Comparison of ENCODE assay signal across 16 cellular contexts in the genomic region with DNA sequence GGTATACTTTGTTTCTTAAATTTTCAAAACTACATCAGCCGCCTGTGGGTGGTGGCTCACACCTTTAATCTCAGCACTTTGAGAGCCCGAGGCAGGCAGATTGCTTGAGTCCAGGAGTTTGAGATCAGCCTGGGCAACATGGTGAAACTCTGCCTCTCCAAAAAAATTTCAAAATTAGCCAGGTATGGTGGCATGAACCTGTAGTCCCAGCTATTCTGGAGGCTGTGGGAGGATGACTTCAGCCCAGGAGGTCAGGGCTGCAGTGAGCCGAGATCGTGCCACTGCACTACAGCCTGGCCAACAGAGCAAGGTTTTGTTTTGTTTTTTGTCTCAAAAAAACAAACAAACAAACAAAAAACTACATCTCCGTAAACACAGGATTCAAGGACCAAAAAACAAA. TPM values are rescaled to one million over a fixed set of nuclear protein-coding genes. Genes with fewer than 3 reads are reported as not detected.
DNase-seq lines count a peak whose midpoint lies in the region; ATAC-seq, FAIRE-seq and TF ChIP-seq lines count a peak whose summit lies in the region.
"Had no signal": no experiment of that assay in that cellular context is flagged by ENCODE, and none has a peak within 500 bp of the region (broad histone marks: within the 10 kb centered on the region; RNA-seq: fewer than 3 reads in every experiment).

No MANE protein-coding gene starts in this region.

- 0 out of 3 replicates have a peak overlapping the region, but pooled peaks have one; percentile 7 for H3K4me2 ChIP-seq in A549
- peak overlapping the region; percentile 99 for H3K4me2 ChIP-seq in OCI-LY1 (ENCODE audit: low read length)

- TF ChIP-seq EP300 in A549 (IDR thresholded peaks at IDR 0.05): no peak

- no peaks in the 10 kb centered on the region for H3K9me2 ChIP-seq in OCI-LY1 (ENCODE audit: low read depth, low read length)

- no peaks in the 10 kb centered on the region for H4K20me1 ChIP-seq in OCI-LY1 (ENCODE audit: insufficient read depth, low read length)

- no peak overlapping the region for H3K27ac ChIP-seq in A549
- peak overlapping the region; percentile 53 for H3K27ac ChIP-seq in OCI-LY1 (ENCODE audit: low read depth, low read length, poor library complexity, severe bottlenecking)

- H3K9me3 ChIP-seq in A549 (no peaks in the 10 kb centered on the region), OCI-LY1 (ENCODE audit: low read length) (no peaks in the 10 kb centered on the region)

- DNase-seq in A549 (ENCODE audit: low read depth in 1 of 2, low spot score in 1 of 2) (no peak), GM06990 (ENCODE audit: extremely low read depth, insufficient read length) (no peak), HCEC 1CT (no peak), GM10248 (ENCODE audit: extremely low spot score) (no peak)
- DNase-seq in activated naive CD4-positive, alpha-beta T cell treated with Interleukin-2 at 50 U/mL for 16 hours: no peak
- DNase-seq: AML-193; Calu3; CD4-positive, CD25-positive, alpha-beta regulatory T cell; NCI-H1048; NCI-H226; NCI-H526 treated with DMSO at 0.1 percent for 48 hours; SHP77 had no signal

- TF ChIP-seq CTCF in A549 (IDR thresholded peaks at IDR 0.05): no peak
- no peak for TF ChIP-seq CTCF in GM06990 (IDR thresholded peaks at IDR 0.05; ENCODE audit: insufficient read depth, low read length, poor library complexity, severe bottlenecking)
- no peak for TF ChIP-seq CTCF in OCI-LY1 (IDR thresholded peaks at IDR 0.05; ENCODE audit: low read length)
- TF ChIP-seq CTCF in brain (conservative IDR thresholded peaks at IDR 0.05): no peak
- TF ChIP-seq CTCF in GM10248 (IDR thresholded peaks at IDR 0.05; ENCODE audit: control extremely low read depth, extremely low read depth, low read depth, missing control alignments): no peak

- H3K36me3 ChIP-seq in GM06990 (ENCODE audit: control insufficient read depth, insufficient read depth, low read length) (no peaks in the 10 kb centered on the region; the same call in 1 of the 2 replicates), OCI-LY1 (ENCODE audit: insufficient read depth, low read length) (peaks cover 8% of the 10 kb centered on the region)

- no peak overlapping the region for H2AFZ ChIP-seq in OCI-LY1 (ENCODE audit: low read length)

- no peak for FAIRE-seq in A549 (lab: Jason Lieb, UNC)

- H3K9ac ChIP-seq in OCI-LY1 (ENCODE audit: low read length): peak overlapping the region; percentile 83; the same call in 1 of the 2 replicates

- POLR2A ChIA-PET in A549 (lab: Yijun Ruan, JAX): no interaction called here
- POLR2A ChIA-PET in GM10248 (lab: Yijun Ruan, JAX): no interaction called here

- H3K27me3 Mint-ChIP-seq in brain: peaks cover 7% of the 10 kb centered on the region
- H3K27me3 Mint-ChIP-seq: CD4-positive, CD25-positive, alpha-beta regulatory T cell had no signal

- TF ChIP-seq POLR2A in A549 (IDR thresholded peaks at IDR 0.05; ENCODE audit: low read length): no peak

- H3K4me3 ChIP-seq in A549 (no peak overlapping the region), GM06990 (replicated peaks; ENCODE audit: low read depth, low read length) (peak overlapping the region; percentile 99), OCI-LY1 (ENCODE audit: low read depth, low read length, poor library complexity, severe bottlenecking) (peak overlapping the region; percentile 74)

- peak overlapping the region in 3 of 5 experiments; percentile 32 to 54 (median 39) for H3K4me3 Mint-ChIP-seq in brain

- H3K27me3 ChIP-seq in GM06990 (replicated peaks; ENCODE audit: control insufficient read depth, insufficient read depth, low read length) (no peaks in the 10 kb centered on the region), OCI-LY1 (ENCODE audit: insufficient read depth, low read length) (no peaks in the 10 kb centered on the region)

- no peak for TF ChIP-seq RAD21 in A549 (conservative IDR thresholded peaks at IDR 0.05 in 1 of 2, IDR thresholded peaks at IDR 0.05 in 1 of 2)

- 0 out of 2 replicates have a peak, but pooled peaks cover 4% of the 10 kb centered on the region for H3F3A ChIP-seq in OCI-LY1 (ENCODE audit: insufficient read depth, low read length)

- 79% methylated on average over 5 of the region's 5 CpGs for WGBS in A549 (ENCODE audit: missing lambda C conversion rate)

- H3K36me3 Mint-ChIP-seq in brain: peaks cover 5% of the 10 kb centered on the region

- H3K4me1 ChIP-seq in A549: peaks cover 23% of the 10 kb centered on the region; the same call in 2 of the 3 replicates
- H3K4me1 ChIP-seq in OCI-LY1 (ENCODE audit: insufficient read depth, low read length, severe bottlenecking): peaks cover 59% of the 10 kb centered on the region

- H3K9me3 Mint-ChIP-seq in brain: no peaks in the 10 kb centered on the region
- H3K9me3 Mint-ChIP-seq: CD4-positive, CD25-positive, alpha-beta regulatory T cell had no signal

- no peak overlapping the region for H3K27ac Mint-ChIP-seq in brain

- ATAC-seq in A549 (no peak), GM19455 (IDR thresholded peaks at IDR 0.05; ENCODE audit: unreplicated experiment) (no peak)
- ATAC-seq: HCT116 had no signal

- CTCF ChIA-PET in A549 (lab: Yijun Ruan, JAX) (interaction anchor here (8.8 kb wide), 1 partner anchor 126 kb away, joined by 144 read pairs; no protein-coding TSS in a partner anchor), GM10248 (lab: Yijun Ruan, JAX) (interaction anchor here (5.4 to 12.4 kb wide), 2 partner anchors 8 to 125 kb away, joined by 50 to 247 read pairs; no protein-coding TSS in a partner anchor)

- peaks cover 76% of the 10 kb centered on the region for H3K79me2 ChIP-seq in OCI-LY1 (ENCODE audit: insufficient read depth, low read length)

- peaks cover 53% of the 10 kb centered on the region for H3K4me1 Mint-ChIP-seq in brain

TF ChIP-seq in A549, 52 proteins besides CTCF, POLR2A, EP300 and RAD21:
- TF ChIP-seq FOXS1 (CRISPR knock-in tag; IDR thresholded peaks at IDR 0.05) (no peak), CBX2 (IDR thresholded peaks at IDR 0.05; ENCODE audit: borderline replicate concordance, low read depth) (no peak), MYC (IDR thresholded peaks at IDR 0.05; ENCODE audit: borderline replicate concordance, low read length) (no peak), NFE2L2 (conservative IDR thresholded peaks at IDR 0.05; ENCODE audit: low read length) (no peak)

RNA-seq across cellular contexts. Expression of a gene that starts 3.3 kb away (rescaled TPM):
- 9.3 and 11.7 TPM in 2 replicates for polyA plus RNA-seq in A549 (2011; rRNA removed)
- polyA plus RNA-seq in A549 (2012; cell fraction: cytosol; rRNA removed): 2.7 and 3.6 TPM in 2 replicates
- 4.1 and 6.3 TPM in 2 replicates for polyA plus RNA-seq in A549 (2012; cell fraction: nucleus; rRNA removed)
- polyA plus RNA-seq in A549 (2017; fragmentation: RNase III; extraction: RNeasy Plus Mini Kit Qiagen cat#74134 plus additional on column Dnase treatment): 5.3 to 6.2 TPM (median 5.7 TPM) in 3 replicates
- polyA minus RNA-seq in A549 (2011; rRNA and poly(A)+ RNA removed): 17.5 and 20.3 TPM in 2 replicates
- 13.7 TPM for polyA plus RNA-seq in brain (ENCODE audit: insufficient read depth, low read depth, low replicate concordance)
